29 cellular contexts compared by ENCODE assay signal in genomic region chr14:89869606-89870005, GRCh38.
"Had no signal": no experiment of that assay in that cellular context is flagged by ENCODE, and none has a peak within 500 bp of the region (broad histone marks: within the 10 kb centered on the region; RNA-seq: fewer than 3 reads in every experiment).

No MANE protein-coding gene starts in this region.

- H3K27me3 ChIP-seq: ascending aorta had no signal

- H3K4me3 ChIP-seq: ascending aorta had no signal

- DNase-seq: activated B cell treated with CpG ODN at 0.5 μM for 24 hours; activated CD4-positive, alpha-beta memory T cell treated with anti-CD3 and anti-CD28 coated beads for 36 hours; activated CD4-positive, alpha-beta T cell treated with anti-CD3 and anti-CD28 coated beads for 4 hours; activated CD4-positive, alpha-beta T cell treated with anti-CD3 and anti-CD28 coated beads, Interleukin-2, amount 10 ng/mL, durations not matched to agents 24 days and 14 days; activated CD4-positive, alpha-beta T cell treated with anti-CD3 and anti-CD28 coated beads, Interleukin-2, amount 50 U/mL, for 1 hour; activated CD4-positive, alpha-beta T cell treated with anti-CD3 and anti-CD28 coated beads, Interleukin-2, amount 50 U/mL, for 4 hours; activated CD4-positive, CD25-positive, alpha-beta regulatory T cell treated with anti-CD3 and anti-CD28 coated beads, Interleukin-2, amount 50 U/mL, for 72 hours; activated CD8-positive, alpha-beta memory T cell treated with anti-CD3 and anti-CD28 coated beads, Interleukin-2, amount 50 U/mL, for 4 hours; activated CD8-positive, alpha-beta T cell treated with anti-CD3 and anti-CD28 coated beads for 36 hours; activated effector memory CD4-positive, alpha-beta T cell treated with anti-CD3 and anti-CD28 coated beads, Interleukin-2, amount 50 U/mL, for 16 hours; activated gamma-delta T cell treated with Interleukin-2 at 50 U/mL for 16 hours; activated naive CD4-positive, alpha-beta T cell treated with anti-CD3 and anti-CD28 coated beads, Interleukin-2, amount 10 ng/mL, durations not matched to agents 7 days and 5 days; activated naive CD4-positive, alpha-beta T cell treated with Interleukin-2 at 50 U/mL for 16 hours; activated naive CD8-positive, alpha-beta T cell treated with anti-CD3 and anti-CD28 coated beads, Interleukin-2, amount 10 ng/mL, durations not matched to agents 7 days and 5 days; activated naive CD8-positive, alpha-beta T cell treated with anti-CD3 and anti-CD28 coated beads, Interleukin-2, amount 50 U/mL, for 24 hours; activated T-cell treated with anti-CD3 and anti-CD28 coated beads for 4 hours; activated T-cell treated with anti-CD3 and anti-CD28 coated beads, Interleukin-2, amount 50 U/mL, for 1 hour; activated T-cell treated with anti-CD3 and anti-CD28 coated beads, Interleukin-2, amount 50 U/mL, for 4 hours; activated T-cell treated with anti-CD3 and anti-CD28 coated beads, Interleukin-2, amount 50 U/mL, for 72 hours; amygdala; anterior cingulate cortex; central memory CD4-positive, alpha-beta T cell; T-helper 1 cell; T-helper 2 cell; T-helper 9 cell had no signal

- H3K27ac ChIP-seq: ascending aorta, VCaP had no signal

- H3K36me3 ChIP-seq: ascending aorta had no signal

- H3K9me3 ChIP-seq: ascending aorta had no signal

- ATAC-seq: activated CD8-positive, alpha-beta T cell treated with anti-CD3 and anti-CD28 coated beads for 36 hours; activated naive CD8-positive, alpha-beta T cell treated with anti-CD3 and anti-CD28 coated beads, Interleukin-2, amount 50 U/mL, for 24 hours; activated T-cell treated with anti-CD3 and anti-CD28 coated beads, Interleukin-2, amount 50 U/mL, for 4 hours; activated T-cell treated with anti-CD3 and anti-CD28 coated beads, Interleukin-2, amount 50 U/mL, for 72 hours; activated T-helper 17 cell treated with anti-CD3 and anti-CD28 coated beads, Interleukin-2, amount 50 U/mL, for 72 hours had no signal

- H3K4me1 ChIP-seq: ascending aorta had no signal

- FAIRE-seq: TTC549 had no signal
